In the genomic region with DNA sequence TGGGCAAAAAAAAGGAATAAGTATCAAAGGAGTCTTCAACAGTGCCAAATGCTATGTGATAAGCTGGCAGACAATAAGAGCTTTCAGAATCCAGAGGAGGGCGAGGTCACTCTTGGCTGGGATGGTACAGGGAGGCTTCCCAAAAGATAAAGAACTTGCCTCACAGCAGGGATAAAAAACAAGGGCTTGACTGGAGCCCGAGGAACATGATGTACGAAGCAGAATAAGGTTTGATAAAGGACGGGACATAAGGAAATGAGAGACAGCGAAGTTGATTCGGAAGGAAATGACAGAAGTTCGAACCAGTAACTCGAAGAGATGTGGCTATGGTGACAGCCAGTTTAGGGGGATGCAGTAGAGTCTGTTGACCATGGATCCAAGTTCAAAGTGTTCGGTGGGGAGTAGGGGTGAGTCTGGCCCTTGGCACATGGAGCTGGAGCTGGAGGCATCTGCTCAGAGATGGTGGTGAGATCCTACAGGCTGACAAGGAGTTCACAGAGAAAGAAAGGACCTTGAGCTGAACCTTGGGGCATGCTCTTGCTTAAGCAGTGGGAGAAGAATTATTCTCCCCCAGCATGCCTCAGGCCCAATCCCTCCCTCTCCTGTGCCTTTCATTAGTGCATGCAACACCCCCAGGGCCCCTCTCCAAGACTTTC, we compare ENCODE assay signal across 24 cellular contexts.
DNase-seq lines count a peak whose midpoint lies in the region; ATAC-seq and TF ChIP-seq lines count a peak whose summit lies in the region.
"Had no signal": no experiment of that assay in that cellular context is flagged by ENCODE, and none has a peak within 500 bp of the region (broad histone marks: within the 10 kb centered on the region; RNA-seq: fewer than 3 reads in every experiment).

No MANE protein-coding gene starts in this region.

- DNase-seq in activated B cell treated with CpG ODN at 0.5 μM for 24 hours (no peak), fibroblast of the aortic adventitia (ENCODE audit: low read depth) (peak; percentile 45), naive B cell (no peak), suprapubic skin (ENCODE audit: low spot score in 2 of 2) (no peak), cerebellar nuclear complex (lab: John Stamatoyannopoulos, UW) (no peak), nucleus accumbens (lab: John Stamatoyannopoulos, UW) (no peak)
- DNase-seq: activated CD4-positive, alpha-beta T cell treated with anti-CD3 and anti-CD28 coated beads, Interleukin-2, amount 50 U/mL, for 48 hours; amygdala; caudate nucleus; DND-41; effector CD8-positive, alpha-beta T cell; glutamatergic neuron; HCEC 1CT; mucosa of descending colon; NCI-H1092 treated with DMSO at 0.1 percent for 48 hours; NCI-H510A treated with DMSO at 0.1 percent for 48 hours; NK-92 treated with Interleukin-12 subunit alpha and Interleukin-12 subunit beta, amount 100 ng/mL, for 24 hours; pancreas; Peyer's patch; SK-N-SH; stomach; upper lobe of right lung had no signal

- H3K4me1 ChIP-seq in suprapubic skin, result peaks cover 28% of the 10 kb centered on the region
- H3K4me1 ChIP-seq: pancreas, Peyer's patch, upper lobe of right lung had no signal

- TF ChIP-seq POLR2A in suprapubic skin (IDR thresholded peaks at IDR 0.05), result no peak

- TF ChIP-seq EP300 in suprapubic skin (IDR thresholded peaks at IDR 0.05), result no peak

- POLR2A ChIA-PET in activated B cell treated with CpG ODN at 0.5 μM for 24 hours (lab: Charles Lee), result interaction anchor here (0.9 to 3.9 kb wide), 9 partner anchors 9 to 184 kb away, joined by 3 to 69 read pairs (median 8); no protein-coding TSS in a partner anchor

- 59% methylated on average over 9 of the region's 9 CpGs for WGBS in suprapubic skin

- H3K36me3 Mint-ChIP-seq in activated B cell treated with CpG ODN at 0.5 μM for 24 hours (ENCODE audit: low read depth) (no peaks in the 10 kb centered on the region), naive B cell (no peaks in the 10 kb centered on the region)

- H3K4me3 ChIP-seq in fibroblast of the aortic adventitia (ENCODE audit: low read depth, low read length) (no peak overlapping the region), suprapubic skin (no peak overlapping the region)
- H3K4me3 ChIP-seq: mucosa of descending colon, pancreas, Peyer's patch, stomach, upper lobe of right lung had no signal

- H3K4me1 Mint-ChIP-seq in activated B cell treated with CpG ODN at 0.5 μM for 24 hours (peaks cover 62% of the 10 kb centered on the region), naive B cell (peaks cover 21 to 47% (median 32%) of the 10 kb centered on the region in 3 donors)

- no peaks in the 10 kb centered on the region for H3K27me3 Mint-ChIP-seq in activated B cell treated with CpG ODN at 0.5 μM for 24 hours
- no peaks in the 10 kb centered on the region for H3K27me3 Mint-ChIP-seq in naive B cell

- H3K36me3 ChIP-seq in suprapubic skin, result no peaks in the 10 kb centered on the region
- H3K36me3 ChIP-seq: pancreas, Peyer's patch, stomach, upper lobe of right lung had no signal

- peak overlapping the region; percentile 84 for H3K27ac Mint-ChIP-seq in activated B cell treated with CpG ODN at 0.5 μM for 24 hours
- peak overlapping the region; percentile 1 to 79 (median 30) for H3K27ac Mint-ChIP-seq in naive B cell

- ATAC-seq in activated B cell treated with CpG ODN at 0.5 μM for 24 hours (ENCODE audit: low read depth) (no peak), naive B cell (ENCODE audit: low read depth in 2 of 2) (no peak), HG03159 (IDR thresholded peaks at IDR 0.05; ENCODE audit: unreplicated experiment) (no peak)
- ATAC-seq: mucosa of descending colon, pancreas, upper lobe of right lung had no signal

- H3K9me3 Mint-ChIP-seq in activated B cell treated with CpG ODN at 0.5 μM for 24 hours (no peaks in the 10 kb centered on the region), naive B cell (peaks cover 0 to 2% (median 0%) of the 10 kb centered on the region in 7 donors)

- H3K27me3 ChIP-seq in suprapubic skin, result no peaks in the 10 kb centered on the region
- H3K27me3 ChIP-seq: pancreas, Peyer's patch, stomach, upper lobe of right lung had no signal

- no peaks in the 10 kb centered on the region for H3K9me3 ChIP-seq in suprapubic skin
- H3K9me3 ChIP-seq: mucosa of descending colon, pancreas, Peyer's patch, SK-N-SH, stomach, upper lobe of right lung had no signal

- intact Hi-C loops in activated B cell treated with CpG ODN at 0.5 μM for 24 hours (cut with micrococcal nuclease), result loop anchor here (1.0 to 5.0 kb wide), 6 partner anchors 10 to 185 kb away; no protein-coding TSS in a partner anchor

- CTCF ChIA-PET in activated B cell treated with CpG ODN at 0.5 μM for 24 hours (lab: Charles Lee), result no interaction called here

- TF ChIP-seq CTCF in activated B cell treated with CpG ODN at 0.5 μM for 24 hours (IDR thresholded peaks at IDR 0.05), result no peak
- TF ChIP-seq CTCF in fibroblast of the aortic adventitia (IDR thresholded peaks at IDR 0.05; ENCODE audit: insufficient read depth, low read length), result no peak
- TF ChIP-seq CTCF in suprapubic skin (IDR thresholded peaks at IDR 0.05), result no peak

- peak overlapping the region; percentile 78 for H3K27ac ChIP-seq in suprapubic skin
- H3K27ac ChIP-seq: pancreas, Peyer's patch, upper lobe of right lung, VCaP had no signal

- H3K4me3 Mint-ChIP-seq in activated B cell treated with CpG ODN at 0.5 μM for 24 hours, result peak overlapping the region; percentile 30
- no peak overlapping the region for H3K4me3 Mint-ChIP-seq in naive B cell
